Comparison of ENCODE assay signal across 8 cellular contexts in genomic region chr17:35804658-35805192, GRCh38. TPM values are rescaled to one million over a fixed set of nuclear protein-coding genes. Genes with fewer than 3 reads are reported as not detected.
A peak's percentile ranks its signal among the peaks of the same experiment; 100 is the strongest.
DNase-seq lines count a peak whose midpoint lies in the region; ATAC-seq and TF ChIP-seq lines count a peak whose summit lies in the region.
"Had no signal": no experiment of that assay in that cellular context is flagged by ENCODE, and none has a peak within 500 bp of the region (broad histone marks: within the 10 kb centered on the region; RNA-seq: fewer than 3 reads in every experiment).

No MANE protein-coding gene starts in this region.

- peaks cover 48% of the 10 kb centered on the region for H3K4me1 Mint-ChIP-seq in osteocyte (ENCODE audit: unreplicated experiment)

- no peak overlapping the region for H3K4me3 Mint-ChIP-seq in osteocyte (ENCODE audit: unreplicated experiment)

- no peak overlapping the region for H3K27ac Mint-ChIP-seq in osteocyte (ENCODE audit: unreplicated experiment)

- DNase-seq in Daoy (ENCODE audit: low read depth): peak; percentile 69
- peak; percentile 89 for DNase-seq in HPDE6-E6E7 (ENCODE audit: extremely low spot score)
- peak; percentile 66 for DNase-seq in NCI-H82 treated with DMSO at 0.1 percent for 48 hours (lab: John Stamatoyannopoulos, UW; ENCODE audit: unreplicated experiment)
- peak; percentile 47 to 48 for DNase-seq in activated T-cell treated with anti-CD3 and anti-CD28 coated beads, Interleukin-2, amount 50 U/mL, for 48 hours
- peak; percentile 83 for DNase-seq in foreskin melanocyte
- DNase-seq in osteocyte (ENCODE audit: extremely low spot score, unreplicated experiment): no peak

- no peak for ATAC-seq in HG02571 (IDR thresholded peaks at IDR 0.05; ENCODE audit: unreplicated experiment)

- no peaks in the 10 kb centered on the region for H3K36me3 Mint-ChIP-seq in osteocyte (ENCODE audit: unreplicated experiment)

- TF ChIP-seq CTCF in osteocyte (IDR thresholded peaks at IDR 0.05): peak; percentile 97

- no peaks in the 10 kb centered on the region for H3K27me3 Mint-ChIP-seq in osteocyte (ENCODE audit: unreplicated experiment)

- H3K9me3 Mint-ChIP-seq in osteocyte (ENCODE audit: unreplicated experiment): no peaks in the 10 kb centered on the region

RNA-seq across cellular contexts. Expression of gene TAF15, which starts 4.6 kb away (rescaled TPM):
- total RNA-seq in Daoy (2014; rRNA removed; shearing (Covaris generic)): 12.1 and 15.9 TPM in 2 replicates
- 157 and 170 TPM in 2 replicates for total RNA-seq in osteocyte

RNA-seq across cellular contexts. Expression of gene MMP28, which starts 9.3 kb away (rescaled TPM):
- total RNA-seq in Daoy (2014; rRNA removed; shearing (Covaris generic)): 0.40 TPM in 1 of 2 replicates, not detected in the other
- 0.73 and 0.75 TPM in 2 replicates for total RNA-seq in osteocyte

RNA-seq across cellular contexts. Expression of gene C17orf50, which starts 44.0 kb away (rescaled TPM):
- not detected in 2 replicates for total RNA-seq in Daoy (2014; rRNA removed; shearing (Covaris generic))
- not detected in 2 replicates for total RNA-seq in osteocyte
- total RNA-seq: urinary bladder had no signal

RNA-seq across cellular contexts. Expression of gene GAS2L2, which starts 51.7 kb away (rescaled TPM):
- total RNA-seq in Daoy (2014; rRNA removed; shearing (Covaris generic)): not detected in 2 replicates
- not detected in 2 replicates for total RNA-seq in osteocyte
- total RNA-seq: urinary bladder had no signal
